In the genomic region with DNA sequence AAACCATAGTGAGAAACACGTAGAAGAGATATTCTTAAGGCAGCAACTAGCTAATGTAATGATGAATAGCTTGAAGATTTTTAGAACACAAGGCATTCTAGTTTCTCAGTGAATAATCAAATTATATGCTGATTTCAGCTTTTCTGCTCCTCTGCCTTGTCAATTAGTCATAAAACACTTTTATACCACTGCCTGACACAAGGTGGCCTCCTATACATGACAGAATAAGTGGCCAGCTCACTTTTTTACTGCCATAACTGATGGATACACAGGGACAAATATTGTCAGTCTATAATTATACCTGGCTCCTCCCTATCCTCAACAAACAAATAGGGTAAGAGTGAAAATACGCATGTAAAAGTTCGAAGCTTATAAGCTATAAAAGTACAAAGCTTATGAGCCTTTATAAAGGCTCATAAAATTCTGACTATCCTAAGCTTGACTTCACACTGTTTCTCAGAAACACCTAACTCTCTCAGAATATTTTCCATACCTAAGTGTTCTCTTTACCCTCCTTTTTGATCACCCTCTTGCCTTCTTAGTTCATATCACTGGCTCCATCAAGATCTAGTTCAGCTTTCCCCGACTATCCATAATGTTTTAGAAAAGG, we compare ENCODE assay signal across 8 cellular contexts.
DNase-seq lines count a peak whose midpoint lies in the region; ATAC-seq, FAIRE-seq and TF ChIP-seq lines count a peak whose summit lies in the region.

No MANE protein-coding gene starts in this region.

- CTCF ChIA-PET in activated CD8-positive, alpha-beta T cell treated with anti-CD3 and anti-CD28 coated beads for 36 hours (lab: Charles Lee), result interaction anchor here (0.6 to 2.9 kb wide), 69 partner anchors 8 to 436 kb away, joined by 3 to 95 read pairs (median 4); partner anchors contain the start of gene DAPK2

- peak; percentile 57 for FAIRE-seq in GM18507 (lab: Jason Lieb, UNC)

- H3K4me3 ChIP-seq in fibroblast of villous mesenchyme (ENCODE audit: low read depth, low read length), result no peak overlapping the region

- intact Hi-C loops in CD14-positive monocyte (cut with micrococcal nuclease), result loop anchor here (1.0 to 10.0 kb wide), 6 partner anchors 63 to 400 kb away; partner anchors contain the start of gene SNX22 (in 1 of the 2)
- intact Hi-C loops in activated CD8-positive, alpha-beta T cell treated with anti-CD3 and anti-CD28 coated beads for 36 hours (cut with micrococcal nuclease), result loop anchor here (5.0 kb wide), 2 partner anchors 140 to 315 kb away; no protein-coding TSS in a partner anchor

- peaks cover 0 to under 1% (median 0%) of the 10 kb centered on the region in 3 donors for H3K27me3 Mint-ChIP-seq in CD14-positive monocyte (ENCODE audit: low read depth in 3 of 3)
- no peaks in the 10 kb centered on the region for H3K27me3 Mint-ChIP-seq in activated CD8-positive, alpha-beta T cell treated with anti-CD3 and anti-CD28 coated beads for 36 hours

- no peak for DNase-seq in CD14-positive monocyte (ENCODE audit: low spot score)
- peak; percentile 11 for DNase-seq in GM18507 (ENCODE audit: extremely low spot score, insufficient read length, low read depth)
- peak; percentile 34 for DNase-seq in NCI-H345 (lab: John Stamatoyannopoulos, UW)
- DNase-seq in activated CD8-positive, alpha-beta T cell treated with anti-CD3 and anti-CD28 coated beads for 36 hours, result peak; percentile 60
- peak; percentile 62 for DNase-seq in fibroblast of villous mesenchyme (ENCODE audit: low read depth)
- DNase-seq in omental fat pad (ENCODE audit: low spot score), result no peak

- peak; percentile 76 for TF ChIP-seq CTCF in CD14-positive monocyte (IDR thresholded peaks at IDR 0.05)
- TF ChIP-seq CTCF in activated CD8-positive, alpha-beta T cell treated with anti-CD3 and anti-CD28 coated beads for 36 hours (IDR thresholded peaks at IDR 0.05), result peak; percentile 80
- TF ChIP-seq CTCF in fibroblast of villous mesenchyme (IDR thresholded peaks at IDR 0.05; ENCODE audit: insufficient read depth, low read depth, low read length), result peak; percentile 69
- TF ChIP-seq CTCF in omental fat pad (IDR thresholded peaks at IDR 0.05), result peak in 2 of 3 donors; percentile 19 to 48

- H3K4me3 Mint-ChIP-seq in CD14-positive monocyte, result no peak overlapping the region
- no peak overlapping the region for H3K4me3 Mint-ChIP-seq in activated CD8-positive, alpha-beta T cell treated with anti-CD3 and anti-CD28 coated beads for 36 hours

- H3K36me3 Mint-ChIP-seq in CD14-positive monocyte, result peaks cover 61 to 72% of the 10 kb centered on the region in 2 donors
- peaks cover 10% of the 10 kb centered on the region for H3K36me3 Mint-ChIP-seq in activated CD8-positive, alpha-beta T cell treated with anti-CD3 and anti-CD28 coated beads for 36 hours (ENCODE audit: low read depth)

- POLR2A ChIA-PET in activated CD8-positive, alpha-beta T cell treated with anti-CD3 and anti-CD28 coated beads for 36 hours (lab: Charles Lee), result interaction anchor here (0.6 kb wide), 1 partner anchor 86 kb away, joined by 3 read pairs; no protein-coding TSS in a partner anchor

- peak overlapping the region in 1 of 7 donors; percentile 47 for H3K27ac Mint-ChIP-seq in CD14-positive monocyte
- H3K27ac Mint-ChIP-seq in activated CD8-positive, alpha-beta T cell treated with anti-CD3 and anti-CD28 coated beads for 36 hours, result peak overlapping the region; percentile 46

- peaks cover 0 to 1% (median 0%) of the 10 kb centered on the region in 7 donors for H3K9me3 Mint-ChIP-seq in CD14-positive monocyte
- H3K9me3 Mint-ChIP-seq in activated CD8-positive, alpha-beta T cell treated with anti-CD3 and anti-CD28 coated beads for 36 hours, result no peaks in the 10 kb centered on the region

- ATAC-seq in activated CD8-positive, alpha-beta T cell treated with anti-CD3 and anti-CD28 coated beads for 36 hours, result peak; percentile 94
- no peak for ATAC-seq in omental fat pad (ENCODE audit: low FRiP score)
- ATAC-seq in HG02571 (IDR thresholded peaks at IDR 0.05; ENCODE audit: unreplicated experiment), result no peak
- ATAC-seq in HG03139 (IDR thresholded peaks at IDR 0.05; ENCODE audit: unreplicated experiment), result no peak

- no peaks in the 10 kb centered on the region for H3K4me1 Mint-ChIP-seq in CD14-positive monocyte
- H3K4me1 Mint-ChIP-seq in activated CD8-positive, alpha-beta T cell treated with anti-CD3 and anti-CD28 coated beads for 36 hours (ENCODE audit: low read depth), result peaks cover 6% of the 10 kb centered on the region

Comparison
In these comparisons a context has a peak if more than half of its experiments do, and no peak if none do; other contexts are left out.
1. DNase-seq: peak in GM18507 (single experiment), NCI-H345 (single experiment), activated CD8-positive, alpha-beta T cell treated with anti-CD3 and anti-CD28 coated beads for 36 hours (single experiment) and fibroblast of villous mesenchyme (single experiment); none in CD14-positive monocyte (single experiment) and omental fat pad (single experiment).
2. Peak in every context shown above with its lines, with median percentiles within 50 percentile points of each other: CTCF ChIP-seq.